ENCODE assay signal across 34 cellular contexts in the genomic region with DNA sequence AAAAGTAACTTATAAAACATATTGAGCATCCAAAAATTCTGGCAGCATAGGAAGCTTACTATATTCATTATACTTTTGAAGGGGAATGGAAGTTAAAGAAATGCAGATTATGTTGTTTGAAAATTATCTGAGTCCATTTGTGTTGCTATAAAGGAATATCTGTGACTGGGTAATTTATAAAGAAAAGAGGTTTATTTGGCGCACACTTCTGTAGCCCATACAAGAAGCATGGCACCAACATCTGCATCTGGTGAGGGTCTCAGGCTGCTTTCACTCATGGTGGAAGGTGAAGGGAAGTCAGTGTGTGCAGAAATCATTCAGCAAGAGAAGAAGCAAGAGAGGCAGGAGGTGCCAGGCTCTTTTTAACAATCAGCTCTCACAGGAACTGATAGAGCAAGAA.
"Had no signal": no experiment of that assay in that cellular context is flagged by ENCODE, and none has a peak within 500 bp of the region (broad histone marks: within the 10 kb centered on the region; RNA-seq: fewer than 3 reads in every experiment).

No MANE protein-coding gene starts in this region.

- H3K4me1 ChIP-seq: breast epithelium had no signal

- DNase-seq: activated B cell treated with CpG ODN at 0.5 μM for 24 hours; activated CD4-positive, alpha-beta memory T cell treated with anti-CD3 and anti-CD28 coated beads for 36 hours; activated CD4-positive, alpha-beta T cell treated with anti-CD3 and anti-CD28 coated beads for 4 hours; activated CD4-positive, alpha-beta T cell treated with anti-CD3 and anti-CD28 coated beads, Interleukin-2, amount 10 ng/mL, durations not matched to agents 24 days and 14 days; activated CD4-positive, alpha-beta T cell treated with anti-CD3 and anti-CD28 coated beads, Interleukin-2, amount 50 U/mL, for 1 hour; activated CD4-positive, alpha-beta T cell treated with anti-CD3 and anti-CD28 coated beads, Interleukin-2, amount 50 U/mL, for 4 hours; activated CD4-positive, CD25-positive, alpha-beta regulatory T cell treated with anti-CD3 and anti-CD28 coated beads, Interleukin-2, amount 50 U/mL, for 72 hours; activated CD8-positive, alpha-beta memory T cell treated with anti-CD3 and anti-CD28 coated beads, Interleukin-2, amount 50 U/mL, for 4 hours; activated CD8-positive, alpha-beta T cell treated with anti-CD3 and anti-CD28 coated beads for 36 hours; activated effector memory CD4-positive, alpha-beta T cell treated with anti-CD3 and anti-CD28 coated beads, Interleukin-2, amount 50 U/mL, for 16 hours; activated gamma-delta T cell treated with Interleukin-2 at 50 U/mL for 16 hours; activated naive CD4-positive, alpha-beta T cell; activated naive CD4-positive, alpha-beta T cell treated with anti-CD3 and anti-CD28 coated beads for 36 hours; activated naive CD4-positive, alpha-beta T cell treated with anti-CD3 and anti-CD28 coated beads, Interleukin-2, amount 50 U/mL, for 16 hours; activated naive CD8-positive, alpha-beta T cell treated with anti-CD3 and anti-CD28 coated beads, Interleukin-2, amount 10 ng/mL, durations not matched to agents 7 days and 5 days; activated T-cell treated with anti-CD3 and anti-CD28 coated beads for 4 hours; activated T-cell treated with anti-CD3 and anti-CD28 coated beads, Interleukin-2, amount 50 U/mL, for 1 hour; activated T-cell treated with anti-CD3 and anti-CD28 coated beads, Interleukin-2, amount 50 U/mL, for 48 hours; adrenal gland; amniotic stem cell; aorta; body of pancreas; brain microvascular endothelial cell; central memory CD4-positive, alpha-beta T cell; T-helper 1 cell; T-helper 2 cell; T-helper 9 cell had no signal

- H3K9me3 Mint-ChIP-seq: activated B cell treated with CpG ODN at 0.5 μM for 24 hours; activated CD8-positive, alpha-beta T cell treated with anti-CD3 and anti-CD28 coated beads for 36 hours; activated naive CD4-positive, alpha-beta T cell treated with anti-CD3 and anti-CD28 coated beads for 36 hours; activated naive CD4-positive, alpha-beta T cell treated with anti-CD3 and anti-CD28 coated beads, Interleukin-2, amount 50 U/mL, for 72 hours; activated T-helper 17 cell treated with anti-CD3 and anti-CD28 coated beads, Interleukin-2, amount 50 U/mL, for 72 hours; T-helper 2 cell treated with Interferon-gamma antibody and Interleukin-4, amounts not matched to agents 5 μg/mL and 100 μg/mL, for 36 hours had no signal

- H3K27ac ChIP-seq: adrenal gland, body of pancreas, brain microvascular endothelial cell, breast epithelium, VCaP had no signal

- H3K27me3 ChIP-seq: adrenal gland, body of pancreas, brain microvascular endothelial cell, breast epithelium had no signal

- H3K9me3 ChIP-seq: adrenal gland, body of pancreas, breast epithelium had no signal

- H3K36me3 ChIP-seq: adrenal gland, brain microvascular endothelial cell, breast epithelium had no signal

- H3K4me3 Mint-ChIP-seq: activated B cell treated with CpG ODN at 0.5 μM for 24 hours; activated CD4-positive, alpha-beta memory T cell treated with anti-CD3 and anti-CD28 coated beads for 36 hours; activated CD4-positive, alpha-beta T cell treated with anti-CD3 and anti-CD28 coated beads, Interleukin-2, amount 10 ng/mL, durations not matched to agents 24 days and 14 days; activated CD8-positive, alpha-beta T cell treated with anti-CD3 and anti-CD28 coated beads for 36 hours; activated naive CD4-positive, alpha-beta T cell treated with anti-CD3 and anti-CD28 coated beads for 36 hours; activated naive CD8-positive, alpha-beta T cell treated with anti-CD3 and anti-CD28 coated beads, Interleukin-2, amount 10 ng/mL, durations not matched to agents 7 days and 5 days; activated T-helper 1 cell treated with anti-CD3 and anti-CD28 coated beads, Interleukin-12 subunit alpha, Interleukin-12 subunit beta, Interleukin-2, Interleukin-4 antibody, amounts not matched to agents 30 ng/mL and 10 ng/mL and 1 ng/mL, durations not matched to agents 14 hours and 24 hours and 36 hours; activated T-helper 17 cell treated with anti-CD3 and anti-CD28 coated beads, Interleukin-2, amount 50 U/mL, for 72 hours; T-helper 1 cell treated with Interleukin-12 subunit alpha and Interleukin-12 subunit beta and Interleukin-4 antibody, amounts not matched to agents 30 μg/mL and 1 μg/mL, for 36 hours; T-helper 2 cell treated with Interferon-gamma antibody and Interleukin-4, amounts not matched to agents 5 μg/mL and 100 μg/mL, for 36 hours had no signal

- ATAC-seq: activated CD8-positive, alpha-beta T cell treated with anti-CD3 and anti-CD28 coated beads for 36 hours; activated naive CD4-positive, alpha-beta T cell treated with anti-CD3 and anti-CD28 coated beads, Interleukin-2, amount 50 U/mL, for 72 hours; activated T-helper 17 cell treated with anti-CD3 and anti-CD28 coated beads, Interleukin-2, amount 50 U/mL, for 72 hours; body of pancreas had no signal

- H3K27me3 Mint-ChIP-seq: activated B cell treated with CpG ODN at 0.5 μM for 24 hours; activated naive CD8-positive, alpha-beta T cell treated with anti-CD3 and anti-CD28 coated beads, Interleukin-2, amount 10 ng/mL, durations not matched to agents 7 days and 5 days had no signal

- H3K36me3 Mint-ChIP-seq: activated CD4-positive, alpha-beta memory T cell treated with anti-CD3 and anti-CD28 coated beads for 36 hours; activated naive CD8-positive, alpha-beta T cell treated with anti-CD3 and anti-CD28 coated beads, Interleukin-2, amount 10 ng/mL, durations not matched to agents 7 days and 5 days had no signal

- H3K4me3 ChIP-seq: adrenal gland, body of pancreas, breast epithelium had no signal

- H3K27ac Mint-ChIP-seq: activated B cell treated with CpG ODN at 0.5 μM for 24 hours; activated CD4-positive, alpha-beta memory T cell treated with anti-CD3 and anti-CD28 coated beads for 36 hours; activated CD4-positive, alpha-beta T cell treated with anti-CD3 and anti-CD28 coated beads, Interleukin-2, amount 10 ng/mL, durations not matched to agents 24 days and 14 days; activated CD8-positive, alpha-beta T cell treated with anti-CD3 and anti-CD28 coated beads for 36 hours; activated naive CD4-positive, alpha-beta T cell treated with anti-CD3 and anti-CD28 coated beads for 36 hours; activated naive CD4-positive, alpha-beta T cell treated with anti-CD3 and anti-CD28 coated beads, Interleukin-2, amount 50 U/mL, for 72 hours; activated naive CD8-positive, alpha-beta T cell treated with anti-CD3 and anti-CD28 coated beads, Interleukin-2, amount 10 ng/mL, durations not matched to agents 7 days and 5 days; activated T-helper 1 cell treated with anti-CD3 and anti-CD28 coated beads, Interleukin-12 subunit alpha, Interleukin-12 subunit beta, Interleukin-2, Interleukin-4 antibody, amounts not matched to agents 30 ng/mL and 10 ng/mL and 1 ng/mL, durations not matched to agents 14 hours and 24 hours and 36 hours; activated T-helper 17 cell treated with anti-CD3 and anti-CD28 coated beads, Interleukin-2, amount 50 U/mL, for 72 hours; T-helper 1 cell treated with Interleukin-12 subunit alpha and Interleukin-12 subunit beta and Interleukin-4 antibody, amounts not matched to agents 30 μg/mL and 1 μg/mL, for 36 hours; T-helper 2 cell treated with Interferon-gamma antibody and Interleukin-4, amounts not matched to agents 5 μg/mL and 100 μg/mL, for 36 hours had no signal
